ENCODE assay signal across 8 cellular contexts in the genomic region with DNA sequence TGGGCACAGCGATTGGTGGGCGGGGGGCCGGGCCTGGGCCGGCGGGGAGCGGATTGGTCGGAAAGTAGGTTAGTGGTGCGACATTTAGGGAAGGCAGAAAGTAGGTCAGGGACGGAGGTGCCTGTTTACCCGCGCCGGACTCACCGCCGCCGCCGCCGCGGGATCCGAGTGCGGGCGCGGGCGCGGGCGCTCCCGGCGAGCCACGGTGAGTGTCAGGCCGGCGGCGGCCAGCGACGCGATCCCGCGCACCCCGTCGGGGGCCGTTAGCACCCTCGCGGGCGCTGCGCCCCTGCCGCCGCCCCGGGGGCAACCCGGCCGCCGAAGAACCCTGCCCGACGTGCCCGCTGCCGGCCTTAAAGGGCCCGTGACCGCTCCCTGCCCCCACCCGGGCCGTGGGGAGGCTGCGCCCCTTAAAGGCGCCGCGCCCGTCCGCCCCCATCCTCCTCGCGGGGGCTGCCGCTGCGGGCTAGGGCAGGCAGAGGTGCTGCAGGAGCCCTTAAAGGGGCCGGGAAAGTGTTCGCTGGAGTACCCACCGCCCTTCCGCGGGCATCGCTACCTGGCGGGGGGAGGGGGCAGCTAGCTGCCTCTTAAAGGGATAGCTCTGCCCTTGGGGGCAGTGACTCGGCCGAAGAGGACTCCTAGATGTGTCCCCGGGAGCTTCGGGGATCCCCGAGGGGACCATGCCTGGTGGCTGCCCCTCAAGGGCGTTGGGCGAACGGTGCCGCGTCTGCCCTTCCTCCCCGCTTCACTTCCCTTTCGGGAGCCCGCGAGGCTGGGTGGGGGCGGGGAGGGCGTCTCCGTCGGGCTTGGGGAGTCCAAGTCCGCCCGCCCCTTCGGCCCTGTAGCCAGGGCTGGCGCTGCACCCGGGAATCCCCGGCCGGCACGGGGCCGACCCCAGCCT. TPM values are rescaled to one million over a fixed set of nuclear protein-coding genes. Genes with fewer than 3 reads are reported as not detected.
DNase-seq lines count a peak whose midpoint lies in the region; ATAC-seq and TF ChIP-seq lines count a peak whose summit lies in the region.

TSS of gene BMAL1 (plus strand) at position 72 of the 901 bp plus-strand sequence. CDS start 76,519 bp downstream, outside the sequence.

- BruUV-seq in Calu3 (replicated peaks; lab: Mats Ljungman, UMichigan) = no TSS peak

- peak within 1 kb of the TSS in 1 of 2 experiments; percentile 94 for H3K14ac ChIP-seq in mesenchymal stem cell (ENCODE audit: low read length in 2 of 2)

- peak; percentile 20 for ATAC-seq in GM21367 (IDR thresholded peaks at IDR 0.05; ENCODE audit: unreplicated experiment)

- H4K91ac ChIP-seq in mesenchymal stem cell (ENCODE audit: low read length) = no peak within 1 kb of the TSS

- 2% methylated on average over 72 of the region's 101 CpGs for WGBS in mesenchymal stem cell

- no peak within 1 kb of the TSS for H2AK5ac ChIP-seq in mesenchymal stem cell (ENCODE audit: low read length, severe bottlenecking)

- peak within 1 kb of the TSS in 1 of 2 experiments; percentile 54 for H2BK12ac ChIP-seq in mesenchymal stem cell (ENCODE audit: low read length in 2 of 2)

- H3K9me3 ChIP-seq in mesenchymal stem cell (ENCODE audit: control insufficient read depth, low read length) = no peaks in the 10 kb centered on the region

- H3K4me3 ChIP-seq in mesenchymal stem cell (ENCODE audit: insufficient read depth in 1 of 2, low read depth in 1 of 2, low read length in 2 of 2) = peak within 1 kb of the TSS; percentile 87 to 94

- peaks cover 15% of the 10 kb centered on the region for H3K4me1 ChIP-seq in mesenchymal stem cell (ENCODE audit: control insufficient read depth, insufficient read depth, low read depth, low read length)

- H2BK120ac ChIP-seq in mesenchymal stem cell (ENCODE audit: low read depth, low read length) = peak within 1 kb of the TSS; percentile 54

- peak within 1 kb of the TSS; percentile 93 for H3K27ac Mint-ChIP-seq in Calu3 (ENCODE audit: unreplicated experiment)
- peak within 1 kb of the TSS; percentile 74 for H3K27ac Mint-ChIP-seq in dendritic cell treated with granulocyte-macrophage colony-stimulating factor and Interleukin-4, amounts not matched to agents 40 ng/mL and 50 ng/mL, for 4 days

- H3K23ac ChIP-seq in mesenchymal stem cell (ENCODE audit: low read length in 2 of 2) = peak within 1 kb of the TSS; percentile 24 to 65

- peak within 1 kb of the TSS; percentile 30 for H3K27ac ChIP-seq in mesenchymal stem cell (ENCODE audit: low read length, poor library complexity, severe bottlenecking)

- peak within 1 kb of the TSS; percentile 99 for H2AFZ ChIP-seq in mesenchymal stem cell (ENCODE audit: low read depth, low read length)

- peaks cover 0 to 41% of the 10 kb centered on the region in 2 experiments for H3K27me3 ChIP-seq in mesenchymal stem cell (ENCODE audit: control insufficient read depth in 1 of 2, insufficient read depth in 1 of 2, low read length in 2 of 2)

- H2BK5ac ChIP-seq in mesenchymal stem cell (ENCODE audit: low read depth, low read length, poor library complexity, severe bottlenecking) = peak within 1 kb of the TSS; percentile 35

- no peak for TF ChIP-seq CTCF in Calu3 (IDR thresholded peaks at IDR 0.05; ENCODE audit: unreplicated experiment)

- H3K4me1 Mint-ChIP-seq in Calu3 (ENCODE audit: low read depth, unreplicated experiment) = peaks cover 26% of the 10 kb centered on the region
- H3K4me1 Mint-ChIP-seq in dendritic cell treated with granulocyte-macrophage colony-stimulating factor and Interleukin-4, amounts not matched to agents 40 ng/mL and 50 ng/mL, for 4 days (ENCODE audit: low read depth) = peaks cover 52% of the 10 kb centered on the region

- H3K18ac ChIP-seq in mesenchymal stem cell (ENCODE audit: low read depth in 1 of 2, low read length in 2 of 2) = peak within 1 kb of the TSS; percentile 58 to 92

- peak within 1 kb of the TSS; percentile 83 for H4K8ac ChIP-seq in mesenchymal stem cell (ENCODE audit: low read length)

- CTCF ChIA-PET in Calu3 (lab: Charles Lee) = interaction anchor here (0.5 kb wide), 1 partner anchor 55 kb away, joined by 3 read pairs; no protein-coding TSS in a partner anchor

- peak within 1 kb of the TSS; percentile 96 for H3K4me3 Mint-ChIP-seq in Calu3 (ENCODE audit: low read depth, unreplicated experiment)
- H3K4me3 Mint-ChIP-seq in dendritic cell treated with granulocyte-macrophage colony-stimulating factor and Interleukin-4, amounts not matched to agents 40 ng/mL and 50 ng/mL, for 4 days = peak within 1 kb of the TSS; percentile 86

- H3K4me2 ChIP-seq in mesenchymal stem cell (ENCODE audit: low read length, poor library complexity, severe bottlenecking) = peak within 1 kb of the TSS; percentile 97

- H2BK15ac ChIP-seq in mesenchymal stem cell (ENCODE audit: low read depth, poor library complexity, severe bottlenecking) = peak within 1 kb of the TSS; percentile 94

- peaks cover 77% of the 10 kb centered on the region for H3K27me3 Mint-ChIP-seq in Calu3 (ENCODE audit: unreplicated experiment)
- H3K27me3 Mint-ChIP-seq in dendritic cell treated with granulocyte-macrophage colony-stimulating factor and Interleukin-4, amounts not matched to agents 40 ng/mL and 50 ng/mL, for 4 days = peaks cover 33% of the 10 kb centered on the region

- H3K9ac ChIP-seq in mesenchymal stem cell (ENCODE audit: low read length) = peak within 1 kb of the TSS; percentile 82

- H3K36me3 Mint-ChIP-seq in Calu3 (ENCODE audit: insufficient read depth, unreplicated experiment) = peaks cover 29% of the 10 kb centered on the region
- peaks cover 43% of the 10 kb centered on the region for H3K36me3 Mint-ChIP-seq in dendritic cell treated with granulocyte-macrophage colony-stimulating factor and Interleukin-4, amounts not matched to agents 40 ng/mL and 50 ng/mL, for 4 days (ENCODE audit: low read depth)

- intact Hi-C loops in Calu3 (cut with micrococcal nuclease; ENCODE audit: unreplicated experiment) = no loop called here
- intact Hi-C loops in dendritic cell treated with granulocyte-macrophage colony-stimulating factor and Interleukin-4, amounts not matched to agents 40 ng/mL and 50 ng/mL, for 4 days (cut with micrococcal nuclease) = loop anchor here (1.0 to 5.0 kb wide), 4 partner anchors 25 to 185 kb away; partner anchors contain the start of gene BTBD10

- H3K4ac ChIP-seq in mesenchymal stem cell (ENCODE audit: low read depth in 1 of 2, low read length in 2 of 2) = no peak within 1 kb of the TSS

- no peaks in the 10 kb centered on the region for H3K36me3 ChIP-seq in mesenchymal stem cell (ENCODE audit: control insufficient read depth in 1 of 2, insufficient read depth in 2 of 2, low read depth in 1 of 2, low read length in 2 of 2)

- DNase-seq in Calu3 = peak; percentile 40
- DNase-seq in HT1080 (ENCODE audit: low read depth) = peak; percentile 39
- DNase-seq in activated CD4-positive, alpha-beta T cell treated with anti-CD3 and anti-CD28 coated beads for 48 hours = peak; percentile 63
- DNase-seq in mesenchymal stem cell = peak; percentile 36
- DNase-seq in stimulated activated CD8-positive, alpha-beta memory T cell treated with anti-CD3 and anti-CD28 coated beads, Interleukin-15, amount 100 ng/mL, for 24 hours (ENCODE audit: low read depth) = peak; percentile 33
- DNase-seq in NCI-H2171 treated with DMSO at 0.1 percent for 48 hours (lab: John Stamatoyannopoulos, UW) = no peak

- peaks cover 28% of the 10 kb centered on the region for H3K79me1 ChIP-seq in mesenchymal stem cell (replicated peaks; ENCODE audit: low read length, poor library complexity, severe bottlenecking)

- no peaks in the 10 kb centered on the region for H3K9me3 Mint-ChIP-seq in Calu3 (ENCODE audit: low read depth, unreplicated experiment)
- no peaks in the 10 kb centered on the region for H3K9me3 Mint-ChIP-seq in dendritic cell treated with granulocyte-macrophage colony-stimulating factor and Interleukin-4, amounts not matched to agents 40 ng/mL and 50 ng/mL, for 4 days

RNA-seq across cellular contexts. Expression of gene BMAL1, which starts in this region (rescaled TPM):
- total RNA-seq in Calu3 (2022) = 10.3 and 11.1 TPM in 2 replicates
- 12.9 and 18.5 TPM in 2 replicates for total RNA-seq in HT1080 (2014; rRNA removed; shearing (Covaris generic))
- 7.5 and 9.3 TPM in 2 replicates for polyA plus RNA-seq in HT1080 (2015; cell fraction: cytosol; rRNA removed)
- polyA plus RNA-seq in HT1080 (2015; cell fraction: nucleus; rRNA removed) = 14.7 and 16.0 TPM in 2 replicates
- 9.0 TPM for polyA plus RNA-seq in mesenchymal stem cell (2013, experiment 1 of 2)
- polyA plus RNA-seq in mesenchymal stem cell (2013, experiment 2 of 2) = 10.0 TPM
